Comparison of ENCODE assay signal across 18 cellular contexts in the genomic region with DNA sequence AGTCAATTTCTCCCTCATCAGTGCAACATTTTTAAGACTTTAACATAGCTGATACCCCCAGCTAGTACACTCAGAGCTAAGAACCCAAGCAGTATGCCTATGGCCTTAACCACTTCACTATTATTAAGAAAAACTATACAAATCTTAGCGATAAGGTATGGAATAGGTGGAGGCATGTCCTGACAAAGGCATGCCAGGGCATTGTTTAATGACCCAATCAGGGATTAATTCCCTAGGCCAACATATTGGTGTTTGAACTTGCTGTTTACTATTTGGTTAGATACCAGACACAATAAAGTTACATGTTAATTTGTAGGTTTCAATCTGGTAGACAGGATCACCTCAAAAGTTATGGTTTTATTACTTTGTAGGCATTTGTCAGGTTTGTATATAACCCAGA.
"Had no signal": no experiment of that assay in that cellular context is flagged by ENCODE, and none has a peak within 500 bp of the region (broad histone marks: within the 10 kb centered on the region; RNA-seq: fewer than 3 reads in every experiment).

No MANE protein-coding gene starts in this region.

- H3K27ac ChIP-seq: VCaP had no signal

- H3K4me3 ChIP-seq: spleen, upper lobe of left lung had no signal

- DNase-seq: activated CD4-positive, CD25-positive, alpha-beta regulatory T cell treated with anti-CD3 and anti-CD28 coated beads, Interleukin-2, amount 50 U/mL, for 72 hours; activated naive CD4-positive, alpha-beta T cell treated with anti-CD3 and anti-CD28 coated beads, Interleukin-2, amount 10 ng/mL, durations not matched to agents 7 days and 5 days; activated T-cell treated with anti-CD3 and anti-CD28 coated beads, Interleukin-2, amount 50 U/mL, for 24 hours; aorta; central memory CD4-positive, alpha-beta T cell; dermis blood vessel endothelial cell; effector CD8-positive, alpha-beta T cell; foreskin melanocyte; hippocampal formation; left ventricle myocardium superior; spleen; stimulated activated CD4-positive, alpha-beta T cell treated with anti-CD3 and anti-CD28 coated beads, Interleukin-4, amount 100 ng/mL, for 24 hours; stimulated activated naive CD4-positive, alpha-beta T cell treated with Interleukin-2 at 50 U/mL for 16 hours; upper lobe of left lung had no signal

- H3K4me1 Mint-ChIP-seq: neural crest cell had no signal

- H3K27ac Mint-ChIP-seq: activated T-cell treated with anti-CD3 and anti-CD28 coated beads, Interleukin-2, amount 50 U/mL, for 24 hours; brain had no signal

- H3K27me3 ChIP-seq: spleen, upper lobe of left lung had no signal

- H3K36me3 ChIP-seq: spleen, upper lobe of left lung had no signal

- H3K27me3 Mint-ChIP-seq: activated naive CD4-positive, alpha-beta T cell treated with anti-CD3 and anti-CD28 coated beads, Interleukin-2, amount 10 ng/mL, durations not matched to agents 7 days and 5 days; activated T-cell treated with anti-CD3 and anti-CD28 coated beads, Interleukin-2, amount 50 U/mL, for 24 hours; brain had no signal

- H3K4me3 Mint-ChIP-seq: activated naive CD4-positive, alpha-beta T cell treated with anti-CD3 and anti-CD28 coated beads, Interleukin-2, amount 10 ng/mL, durations not matched to agents 7 days and 5 days; activated T-cell treated with anti-CD3 and anti-CD28 coated beads, Interleukin-2, amount 50 U/mL, for 24 hours; brain; neural crest cell had no signal

- H3K9me3 Mint-ChIP-seq: activated T-cell treated with anti-CD3 and anti-CD28 coated beads, Interleukin-2, amount 50 U/mL, for 24 hours had no signal

- H3K9me3 ChIP-seq: spleen, upper lobe of left lung had no signal

- ATAC-seq: left ventricle myocardium superior, SK-N-SH treated with all-trans-retinoic acid at 6 μM for 48 hours had no signal
